In genomic region chr19:55013596-55013995, GRCh38 we compare ENCODE assay signal across 1 cellular context.
TF ChIP-seq lines count a peak whose summit lies in the region.

No MANE protein-coding gene starts in this region.

TF ChIP-seq in K562, 482 proteins besides CTCF, POLR2A, EP300 and RAD21:
- TF ChIP-seq ZNF121 (CRISPR knock-in tag; conservative IDR thresholded peaks at IDR 0.05) (peak; percentile 80), CBFA2T3 (IDR thresholded peaks at IDR 0.05) (no peak), JUNB (CRISPR knock-in tag; conservative IDR thresholded peaks at IDR 0.05) (no peak), SMAD3 (CRISPR knock-in tag; conservative IDR thresholded peaks at IDR 0.05) (no peak), SP1 (CRISPR knock-in tag; IDR thresholded peaks at IDR 0.05) (0 out of 2 replicates have a peak, but pooled peaks have one; percentile 7), POLR3G (IDR thresholded peaks at IDR 0.05; ENCODE audit: extremely low read depth, insufficient read length, insufficient replicate concordance) (no peak)
- TF ChIP-seq, protein P1, sequence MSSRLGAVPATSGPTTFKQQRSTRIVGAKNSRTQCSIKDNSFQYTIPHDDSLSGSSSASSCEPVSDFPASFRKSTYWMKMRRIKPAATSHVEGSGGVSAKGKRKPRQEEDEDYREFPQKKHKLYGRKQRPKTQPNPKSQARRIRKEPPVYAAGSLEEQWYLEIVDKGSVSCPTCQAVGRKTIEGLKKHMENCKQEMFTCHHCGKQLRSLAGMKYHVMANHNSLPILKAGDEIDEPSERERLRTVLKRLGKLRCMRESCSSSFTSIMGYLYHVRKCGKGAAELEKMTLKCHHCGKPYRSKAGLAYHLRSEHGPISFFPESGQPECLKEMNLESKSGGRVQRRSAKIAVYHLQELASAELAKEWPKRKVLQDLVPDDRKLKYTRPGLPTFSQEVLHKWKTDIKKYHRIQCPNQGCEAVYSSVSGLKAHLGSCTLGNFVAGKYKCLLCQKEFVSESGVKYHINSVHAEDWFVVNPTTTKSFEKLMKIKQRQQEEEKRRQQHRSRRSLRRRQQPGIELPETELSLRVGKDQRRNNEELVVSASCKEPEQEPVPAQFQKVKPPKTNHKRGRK (tag; IDR thresholded peaks at IDR 0.05), result no peak
